26 cellular contexts compared by ENCODE assay signal in the genomic region with DNA sequence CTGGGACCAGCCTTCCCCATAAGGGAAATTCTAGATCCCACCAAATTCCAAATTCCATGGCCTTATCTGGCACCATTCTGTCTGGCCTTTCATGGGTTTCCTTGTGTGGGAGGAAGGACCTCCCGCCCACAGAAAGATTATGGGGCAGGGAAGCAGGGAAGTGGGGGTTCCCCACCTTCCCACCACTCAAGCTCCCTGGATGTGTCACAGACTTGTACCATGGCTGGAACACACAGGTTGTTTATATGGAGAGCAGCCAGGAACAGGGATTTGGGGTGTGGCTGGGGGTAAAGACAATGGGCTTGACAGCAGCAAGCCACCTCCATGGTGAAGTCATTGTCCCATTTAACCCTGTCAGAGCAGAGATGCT. TPM values are rescaled to one million over a fixed set of nuclear protein-coding genes. Genes with fewer than 3 reads are reported as not detected.
DNase-seq lines count a peak whose midpoint lies in the region; TF ChIP-seq lines count a peak whose summit lies in the region.
"Had no signal": no experiment of that assay in that cellular context is flagged by ENCODE, and none has a peak within 500 bp of the region (broad histone marks: within the 10 kb centered on the region; RNA-seq: fewer than 3 reads in every experiment).

No MANE protein-coding gene starts in this region.

- H3K79me2 ChIP-seq in hepatocyte: peaks cover 42% of the 10 kb centered on the region

- CTCF ChIA-PET in HEK293 (lab: Yijun Ruan, JAX): interaction anchor here (0.6 to 3.1 kb wide), 3 partner anchors 9 to 75 kb away, joined by 3 to 12 read pairs (median 4); no protein-coding TSS in a partner anchor

- WGBS in hepatocyte (ENCODE audit: low lambda C conversion rate, missing lambda C conversion rate): 90% methylated on average over 1 of the region's 1 CpG

- no peaks in the 10 kb centered on the region for H3K9me3 ChIP-seq in HEK293 (ENCODE audit: control insufficient read depth, insufficient read depth, low read depth, low read length)
- H3K9me3 ChIP-seq in hepatocyte (ENCODE audit: low read depth): no peaks in the 10 kb centered on the region
- H3K9me3 ChIP-seq: neutrophil, psoas muscle had no signal

- POLR2A ChIA-PET in HEK293 (lab: Yijun Ruan, JAX): no interaction called here

- no peaks in the 10 kb centered on the region for H4K20me1 ChIP-seq in hepatocyte (ENCODE audit: insufficient read depth, poor library complexity, severe bottlenecking)

- H3K27ac ChIP-seq in HEK293 (ENCODE audit: extremely low read depth, low read depth, low read length): no peak overlapping the region
- H3K27ac ChIP-seq in angular gyrus (ENCODE audit: low read depth, low read length): peak overlapping the region; percentile 93
- peak overlapping the region; percentile 23 for H3K27ac ChIP-seq in hepatocyte
- H3K27ac ChIP-seq: neutrophil, PC-9, psoas muscle had no signal

- no peak for TF ChIP-seq CTCF in HEK293 (tag by site-specific recombination; IDR thresholded peaks at IDR 0.05)
- TF ChIP-seq CTCF in hepatocyte (IDR thresholded peaks at IDR 0.05; ENCODE audit: poor library complexity): no peak
- TF ChIP-seq CTCF in retinal pigment epithelial cell (conservative IDR thresholded peaks at IDR 0.05; ENCODE audit: low read depth, low read length): no peak

- DNase-seq in hepatocyte (ENCODE audit: low spot score) (no peak), retinal pigment epithelial cell (ENCODE audit: low read depth) (peak; percentile 63), SK-N-DZ (ENCODE audit: low spot score) (no peak), dedifferentiated amniotic fluid mesenchymal stem cell (ENCODE audit: extremely low spot score) (no peak), epidermal melanocyte (ENCODE audit: insufficient read length, low spot score) (no peak)
- DNase-seq in activated CD4-positive, alpha-beta T cell treated with anti-CD3 and anti-CD28 coated beads, Interleukin-2, amount 50 U/mL, for 48 hours: no peak
- DNase-seq: activated CD4-positive, CD25-positive, alpha-beta regulatory T cell treated with anti-CD3 and anti-CD28 coated beads, Interleukin-2, amount 50 U/mL, for 72 hours; activated CD8-positive, alpha-beta T cell treated with anti-CD3 and anti-CD28 coated beads for 36 hours; activated gamma-delta T cell treated with Interleukin-2 at 50 U/mL for 16 hours; activated naive CD8-positive, alpha-beta T cell treated with anti-CD3 and anti-CD28 coated beads, Interleukin-2, amount 50 U/mL, for 24 hours; activated T-cell treated with anti-CD3 and anti-CD28 coated beads for 4 hours; Calu3; DND-41; NCI-H1436 treated with DMSO at 0.1 percent for 48 hours; NCI-H510A treated with DMSO at 0.1 percent for 48 hours; PC-9; psoas muscle; SIG-M5; small intestine; stimulated activated CD4-positive, alpha-beta T cell treated with anti-CD3 and anti-CD28 coated beads, Interleukin-2, amount 100 ng/mL, for 48 hours had no signal

- H3K9me2 ChIP-seq in hepatocyte (replicated peaks; ENCODE audit: insufficient read depth): no peaks in the 10 kb centered on the region

- H3K27me3 ChIP-seq in hepatocyte: no peaks in the 10 kb centered on the region

- H3K4me3 ChIP-seq in HEK293 (ENCODE audit: low read depth, low read length) (no peak overlapping the region), hepatocyte (no peak overlapping the region), retinal pigment epithelial cell (ENCODE audit: low read length) (no peak overlapping the region)
- H3K4me3 ChIP-seq: GM12878, lung, PC-9, psoas muscle had no signal

- no peak overlapping the region for H2AFZ ChIP-seq in hepatocyte
- H2AFZ ChIP-seq: PC-9 had no signal

- H3K36me3 ChIP-seq in HEK293 (ENCODE audit: control insufficient read depth in 2 of 2, insufficient read depth in 1 of 2, low read length in 2 of 2): peaks cover 0 to 1% of the 10 kb centered on the region in 2 experiments; a peak in 1 of 3 replicates
- H3K36me3 ChIP-seq in hepatocyte (replicated peaks; ENCODE audit: insufficient read depth, low read depth): no peaks in the 10 kb centered on the region
- H3K36me3 ChIP-seq: neutrophil had no signal

- H3K4me1 ChIP-seq in HEK293 (ENCODE audit: control insufficient read depth, insufficient read depth, low read length) (peaks cover 38% of the 10 kb centered on the region), hepatocyte (ENCODE audit: insufficient read depth) (peaks cover 70% of the 10 kb centered on the region)

- no peak overlapping the region for H3K4me2 ChIP-seq in hepatocyte
- H3K4me2 ChIP-seq: PC-9 had no signal

TF ChIP-seq in HEK293, 187 proteins besides CTCF, POLR2A, EP300 and RAD21 (continues in another document):
- TF ChIP-seq ZBTB7A (tag by site-specific recombination; IDR thresholded peaks at IDR 0.05; ENCODE audit: low read depth): no peak
- TF ChIP-seq PATZ1 (tag by site-specific recombination; IDR thresholded peaks at IDR 0.05): no peak
- no peak for TF ChIP-seq ZNF341 (tag by site-specific recombination; IDR thresholded peaks at IDR 0.05; ENCODE audit: low read depth)
- no peak for TF ChIP-seq GFI1B (tag by site-specific recombination; IDR thresholded peaks at IDR 0.05)
- TF ChIP-seq ZFHX2 (tag by site-specific recombination; conservative IDR thresholded peaks at IDR 0.05): peak; percentile 92
- TF ChIP-seq ZNF350 (tag by site-specific recombination; IDR thresholded peaks at IDR 0.05): no peak
- TF ChIP-seq, protein P1, sequence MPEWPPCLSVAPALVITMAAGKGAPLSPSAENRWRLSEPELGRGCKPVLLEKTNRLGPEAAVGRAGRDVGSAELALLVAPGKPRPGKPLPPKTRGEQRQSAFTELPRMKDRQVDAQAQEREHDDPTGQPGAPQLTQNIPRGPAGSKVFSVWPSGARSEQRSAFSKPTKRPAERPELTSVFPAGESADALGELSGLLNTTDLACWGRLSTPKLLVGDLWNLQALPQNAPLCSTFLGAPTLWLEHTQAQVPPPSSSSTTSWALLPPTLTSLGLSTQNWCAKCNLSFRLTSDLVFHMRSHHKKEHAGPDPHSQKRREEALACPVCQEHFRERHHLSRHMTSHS (tag by site-specific recombination; IDR thresholded peaks at IDR 0.05): no peak
- peak; percentile 85 for TF ChIP-seq EGR2 (tag by site-specific recombination; IDR thresholded peaks at IDR 0.05; ENCODE audit: low read depth)
- no peak for TF ChIP-seq ZNF571 (tag by site-specific recombination; IDR thresholded peaks at IDR 0.05)
- TF ChIP-seq ZBTB20 (tag by site-specific recombination; IDR thresholded peaks at IDR 0.05): 0 out of 2 replicates have a peak, but pooled peaks have one; percentile 15
- TF ChIP-seq ZNF133 (tag by site-specific recombination; IDR thresholded peaks at IDR 0.05): no peak
- TF ChIP-seq ZNF398 (tag by site-specific recombination; IDR thresholded peaks at IDR 0.05): peak; percentile 32; the same call in 1 of the 2 replicates
- no peak for TF ChIP-seq ZNF202 (tag by site-specific recombination; IDR thresholded peaks at IDR 0.05; ENCODE audit: borderline replicate concordance)

RNA-seq across cellular contexts. Expression of gene UNC5B, which starts 18.3 kb away (rescaled TPM):
- total RNA-seq in hepatocyte: 12.4 and 15.5 TPM in 2 replicates
- 10.9 and 12.7 TPM in 2 replicates for polyA plus RNA-seq in hepatocyte
- polyA plus RNA-seq in SK-N-DZ (2014; cell fraction: cytosol; rRNA removed): 11.4 and 13.7 TPM in 2 replicates
- polyA plus RNA-seq in SK-N-DZ (2014; cell fraction: nucleus; rRNA removed): 16.8 and 23.9 TPM in 2 replicates
- total RNA-seq: T-helper 1 cell treated with Interleukin-12 subunit alpha and Interleukin-12 subunit beta and Interleukin-4 antibody, amounts not matched to agents 30 ng/mL and 1 ng/mL, for 36 hours had no signal
